Comparison of ENCODE assay signal across 8 cellular contexts in genomic region chr4:180057198-180057821, GRCh38.
A peak's percentile ranks its signal among the peaks of the same experiment; 100 is the strongest.
DNase-seq lines count a peak whose midpoint lies in the region; ATAC-seq, FAIRE-seq and TF ChIP-seq lines count a peak whose summit lies in the region.

No MANE protein-coding gene starts in this region.

- POLR2A ChIA-PET in HepG2 (lab: Yijun Ruan, JAX), result no interaction called here

- H3K9me3 Mint-ChIP-seq in natural killer cell treated with Interleukin-12 subunit alpha and Interleukin-12 subunit beta and Interleukin-15 and Interleukin-18, amount 100 ng/mL, for 72 hours, result no peaks in the 10 kb centered on the region

- no peaks in the 10 kb centered on the region for H3K79me2 ChIP-seq in HepG2 (ENCODE audit: insufficient read depth, low read length)

- DNase-seq in HepG2 (ENCODE audit: low spot score) (no peak), right lobe of liver (no peak), SHP77 treated with DMSO at 0.1 percent for 48 hours (lab: John Stamatoyannopoulos, UW) (peak; percentile 27), activated gamma-delta T cell (lab: John Stamatoyannopoulos, UW) (no peak), NCI-H345 (lab: John Stamatoyannopoulos, UW) (no peak)
- DNase-seq in natural killer cell treated with Interleukin-12 subunit alpha and Interleukin-12 subunit beta and Interleukin-15 and Interleukin-18, amount 100 ng/mL, for 72 hours (ENCODE audit: low spot score), result no peak

- intact Hi-C loops in HepG2 (cut with micrococcal nuclease; ENCODE audit: unreplicated experiment) (loop anchor here (10.0 kb wide), 1 partner anchor 1677 kb away; no protein-coding TSS in a partner anchor), right lobe of liver (cut with DNase I) (no loop called here)

- no peaks in the 10 kb centered on the region for H3K9me3 ChIP-seq in HepG2 (ENCODE audit: low read length)
- no peaks in the 10 kb centered on the region for H3K9me3 ChIP-seq in right lobe of liver
- no peaks in the 10 kb centered on the region for H3K9me3 ChIP-seq in iPS-18c (ENCODE audit: control insufficient read depth, insufficient read depth, low read length)

- H3K4me1 Mint-ChIP-seq in natural killer cell treated with Interleukin-12 subunit alpha and Interleukin-12 subunit beta and Interleukin-15 and Interleukin-18, amount 100 ng/mL, for 72 hours (ENCODE audit: low read depth in 2 of 2), result no peaks in the 10 kb centered on the region

- no peaks in the 10 kb centered on the region for H3K36me3 ChIP-seq in HepG2 (replicated peaks in 1 of 2; ENCODE audit: control insufficient read depth in 1 of 2, insufficient read depth in 2 of 2, low read length in 2 of 2)
- no peaks in the 10 kb centered on the region for H3K36me3 ChIP-seq in right lobe of liver

- H3K9ac ChIP-seq in HepG2 (ENCODE audit: insufficient read depth, low read depth, low read length), result no peak overlapping the region

- no peak for TF ChIP-seq RAD21 in HepG2 (CRISPR knock-in tag; IDR thresholded peaks at IDR 0.05)

- BruUV-seq in HepG2 (replicated peaks; lab: Mats Ljungman, UMichigan), result no TSS peak

- H3K4me3 Mint-ChIP-seq in natural killer cell treated with Interleukin-12 subunit alpha and Interleukin-12 subunit beta and Interleukin-15 and Interleukin-18, amount 100 ng/mL, for 72 hours, result no peak overlapping the region

- TF ChIP-seq EP300 in HepG2 (IDR thresholded peaks at IDR 0.05; ENCODE audit: low read depth in 2 of 2, low read length in 2 of 2) (no peak), HepG2 (CRISPR knock-in tag; IDR thresholded peaks at IDR 0.05; ENCODE audit: borderline replicate concordance) (no peak)

- H3K4me2 ChIP-seq in HepG2 (ENCODE audit: low read depth, low read length), result no peak overlapping the region

- H3K27me3 ChIP-seq in HepG2 (ENCODE audit: control insufficient read depth in 1 of 2, insufficient read depth in 2 of 2, low read length in 2 of 2) (peaks cover 3 to 34% of the 10 kb centered on the region in 2 experiments; a peak in 4 of 5 replicates), right lobe of liver (peaks cover 7 to 10% of the 10 kb centered on the region in 2 donors)

- WGBS in HepG2 (ENCODE audit: low lambda C conversion rate), result 8% methylated on average over 8 of the region's 8 CpGs
- 1% methylated on average over 8 of the region's 8 CpGs for WGBS in right lobe of liver (ENCODE audit: insufficient coverage, low coverage, low lambda C conversion rate, missing lambda C conversion rate)

- H3K4me1 ChIP-seq in HepG2 (ENCODE audit: insufficient read depth, low read length), result peaks cover 6% of the 10 kb centered on the region; the same call in 1 of the 2 replicates
- H3K4me1 ChIP-seq in right lobe of liver, result peaks cover 0 to 15% (median 0%) of the 10 kb centered on the region in 4 donors

- peak overlapping the region in 1 of 3 experiments; percentile 42; a peak in 2 of 6 replicates for H3K4me3 ChIP-seq in HepG2 (replicated peaks in 1 of 3; ENCODE audit: insufficient read depth in 1 of 3, low read depth in 2 of 3, low read length in 3 of 3)
- no peak overlapping the region for H3K4me3 ChIP-seq in right lobe of liver
- H3K4me3 ChIP-seq in iPS-18c (ENCODE audit: insufficient read depth, low read depth, low read length), result peak overlapping the region; percentile 86

- TF ChIP-seq CTCF in HepG2 (CRISPR knock-in tag; IDR thresholded peaks at IDR 0.05) (no peak), right lobe of liver (IDR thresholded peaks at IDR 0.05) (no peak)

- FAIRE-seq in HepG2 (lab: Jason Lieb, UNC), result no peak

- no peaks in the 10 kb centered on the region for H4K20me1 ChIP-seq in HepG2 (ENCODE audit: insufficient read depth, low read length)

- TF ChIP-seq POLR2A in HepG2 (IDR thresholded peaks at IDR 0.05; ENCODE audit: insufficient read depth in 1 of 2, low read depth in 2 of 2, low read length in 2 of 2), result no peak
- TF ChIP-seq POLR2A in right lobe of liver (IDR thresholded peaks at IDR 0.05), result no peak

- peaks cover 13 to 18% of the 10 kb centered on the region in 2 donors for H3K27me3 Mint-ChIP-seq in natural killer cell treated with Interleukin-12 subunit alpha and Interleukin-12 subunit beta and Interleukin-15 and Interleukin-18, amount 100 ng/mL, for 72 hours

- H3K36me3 Mint-ChIP-seq in natural killer cell treated with Interleukin-12 subunit alpha and Interleukin-12 subunit beta and Interleukin-15 and Interleukin-18, amount 100 ng/mL, for 72 hours, result peaks cover 4% of the 10 kb centered on the region

- in situ Hi-C loops in HepG2 (cut with HindIII; ENCODE audit: extremely low pct_ligation_motif_present, low pct_unique_long_range_greater_than_20kb), result no loop called here

- CTCF ChIA-PET in HepG2 (lab: Yijun Ruan, JAX; ENCODE audit: low intra/inter-chr PET ratio, low total read pairs), result no interaction called here

- no peak overlapping the region for H3K27ac Mint-ChIP-seq in natural killer cell treated with Interleukin-12 subunit alpha and Interleukin-12 subunit beta and Interleukin-15 and Interleukin-18, amount 100 ng/mL, for 72 hours

- ATAC-seq in HepG2 (peak; percentile 34; the same call in 2 of the 3 replicates), right lobe of liver (no peak), GM21367 (IDR thresholded peaks at IDR 0.05; ENCODE audit: unreplicated experiment) (no peak)
- ATAC-seq in natural killer cell treated with Interleukin-12 subunit alpha and Interleukin-12 subunit beta and Interleukin-15 and Interleukin-18, amount 100 ng/mL, for 72 hours, result no peak

- no peak overlapping the region for H2AFZ ChIP-seq in HepG2 (ENCODE audit: low read length)

- H3K27ac ChIP-seq in HepG2 (ENCODE audit: extremely low read length, insufficient read depth, low read length) (no peak overlapping the region), right lobe of liver (no peak overlapping the region)

TF ChIP-seq in HepG2, 621 proteins besides CTCF, POLR2A, EP300 and RAD21:
- TF ChIP-seq TBX2 (CRISPR knock-in tag; IDR thresholded peaks at IDR 0.05; ENCODE audit: borderline replicate concordance) (no peak), EZH2 (conservative IDR thresholded peaks at IDR 0.05; ENCODE audit: low read depth, low read length) (peak; percentile 12; the same call in 1 of the 2 replicates)
